Comparison of ENCODE assay signal across 1 cellular context in genomic region chrX:74132265-74132664, GRCh38.
TF ChIP-seq lines count a peak whose summit lies in the region.

No MANE protein-coding gene starts in this region.

TF ChIP-seq in WTC11, 78 proteins besides CTCF, POLR2A, EP300 and RAD21 (continued from another document):
- no peak for TF ChIP-seq ZNF416 (CRISPR knock-in tag; IDR thresholded peaks at IDR 0.05)
- no peak for TF ChIP-seq ZNF317 (CRISPR knock-in tag; IDR thresholded peaks at IDR 0.05; ENCODE audit: borderline replicate concordance, low read depth)
- no peak for TF ChIP-seq ERG (CRISPR knock-in tag; IDR thresholded peaks at IDR 0.05)
- TF ChIP-seq IRF2 (CRISPR knock-in tag; IDR thresholded peaks at IDR 0.05; ENCODE audit: borderline replicate concordance, low read depth) = no peak
- TF ChIP-seq E2F4 (CRISPR knock-in tag; IDR thresholded peaks at IDR 0.05; ENCODE audit: borderline replicate concordance, low read depth) = no peak
- no peak for TF ChIP-seq FOXK1 (CRISPR knock-in tag; IDR thresholded peaks at IDR 0.05)
- TF ChIP-seq FOXP1 (CRISPR knock-in tag; IDR thresholded peaks at IDR 0.05; ENCODE audit: borderline replicate concordance) = no peak
